In genomic region chr4:15451866-15452765, GRCh38 we compare ENCODE assay signal across 10 cellular contexts. TPM values are rescaled to one million over a fixed set of nuclear protein-coding genes. Genes with fewer than 3 reads are reported as not detected.
A peak's percentile ranks its signal among the peaks of the same experiment; 100 is the strongest.
DNase-seq lines count a peak whose midpoint lies in the region; ATAC-seq and TF ChIP-seq lines count a peak whose summit lies in the region.
"Had no signal": no experiment of that assay in that cellular context is flagged by ENCODE, and none has a peak within 500 bp of the region (broad histone marks: within the 10 kb centered on the region; RNA-seq: fewer than 3 reads in every experiment).

No MANE protein-coding gene starts in this region.

- no peak for TF ChIP-seq POLR2A in esophagus squamous epithelium (IDR thresholded peaks at IDR 0.05)

- H3K4me3 Mint-ChIP-seq in activated CD8-positive, alpha-beta memory T cell treated with anti-CD3 and anti-CD28 coated beads, Interleukin-2, amount 10 ng/mL, durations not matched to agents 7 days and 5 days = no peak overlapping the region
- H3K4me3 Mint-ChIP-seq: naive thymus-derived CD4-positive, alpha-beta T cell had no signal

- POLR2A ChIA-PET in Panc1 (lab: Charles Lee) = no interaction called here

- H3K36me3 ChIP-seq in Panc1 (ENCODE audit: control insufficient read depth, insufficient read depth, low read length) (no peaks in the 10 kb centered on the region), esophagus squamous epithelium (no peaks in the 10 kb centered on the region)

- 23 to 27% methylated on average over 4 of the region's 4 CpGs for WGBS in esophagus squamous epithelium, 2 donors

- CTCF ChIA-PET in Panc1 (lab: Charles Lee) = no interaction called here
- CTCF ChIA-PET in activated CD8-positive, alpha-beta memory T cell treated with anti-CD3 and anti-CD28 coated beads, Interleukin-2, amount 10 ng/mL, durations not matched to agents 7 days and 5 days (lab: Charles Lee) = no interaction called here

- no peaks in the 10 kb centered on the region for H3K4me1 Mint-ChIP-seq in activated CD8-positive, alpha-beta memory T cell treated with anti-CD3 and anti-CD28 coated beads, Interleukin-2, amount 10 ng/mL, durations not matched to agents 7 days and 5 days

- no peaks in the 10 kb centered on the region for H3K27me3 ChIP-seq in Panc1 (ENCODE audit: control insufficient read depth, insufficient read depth, low read length)
- H3K27me3 ChIP-seq in esophagus squamous epithelium = no peaks in the 10 kb centered on the region

- no peaks in the 10 kb centered on the region for H3K9me3 Mint-ChIP-seq in activated CD8-positive, alpha-beta memory T cell treated with anti-CD3 and anti-CD28 coated beads, Interleukin-2, amount 10 ng/mL, durations not matched to agents 7 days and 5 days (ENCODE audit: low read depth)

- intact Hi-C loops in Panc1 (cut with micrococcal nuclease; ENCODE audit: unreplicated experiment) = no loop called here
- intact Hi-C loops in esophagus squamous epithelium (cut with DNase I) = no loop called here

- no peaks in the 10 kb centered on the region for H3K9me3 ChIP-seq in Panc1 (ENCODE audit: control insufficient read depth, insufficient read depth, low read depth, low read length)
- no peaks in the 10 kb centered on the region for H3K9me3 ChIP-seq in esophagus squamous epithelium

- no peak overlapping the region for H3K27ac Mint-ChIP-seq in activated CD8-positive, alpha-beta memory T cell treated with anti-CD3 and anti-CD28 coated beads, Interleukin-2, amount 10 ng/mL, durations not matched to agents 7 days and 5 days
- H3K27ac Mint-ChIP-seq: naive thymus-derived CD4-positive, alpha-beta T cell had no signal

- ATAC-seq in Panc1 = peak; percentile 71
- ATAC-seq in omental fat pad (ENCODE audit: low FRiP score) = peak; percentile 82
- ATAC-seq in activated CD8-positive, alpha-beta memory T cell treated with anti-CD3 and anti-CD28 coated beads, Interleukin-2, amount 10 ng/mL, durations not matched to agents 7 days and 5 days = no peak

- in situ Hi-C loops in Panc1 (cut with HindIII; ENCODE audit: low pct_unique_long_range_greater_than_20kb, low sequenced_read_pairs) = no loop called here

- TF ChIP-seq CTCF in AG09319 (IDR thresholded peaks at IDR 0.05; ENCODE audit: low read depth, low read length) (no peak), Panc1 (IDR thresholded peaks at IDR 0.05) (no peak), esophagus squamous epithelium (IDR thresholded peaks at IDR 0.05) (no peak), omental fat pad (IDR thresholded peaks at IDR 0.05) (no peak)

- H3K4me1 ChIP-seq in Panc1 (ENCODE audit: control insufficient read depth, insufficient read depth, low read length) (no peaks in the 10 kb centered on the region), esophagus squamous epithelium (peaks cover 6 to 37% (median 34%) of the 10 kb centered on the region in 3 donors)

- no peaks in the 10 kb centered on the region for H3K36me3 Mint-ChIP-seq in activated CD8-positive, alpha-beta memory T cell treated with anti-CD3 and anti-CD28 coated beads, Interleukin-2, amount 10 ng/mL, durations not matched to agents 7 days and 5 days

- H3K27ac ChIP-seq in Panc1 (ENCODE audit: low read length) (no peak overlapping the region), esophagus squamous epithelium (peak overlapping the region; percentile 12 to 74 (median 52))

- BruUV-seq in Panc1 (replicated peaks; lab: Mats Ljungman, UMichigan) = no TSS peak

- H3K27me3 Mint-ChIP-seq in activated CD8-positive, alpha-beta memory T cell treated with anti-CD3 and anti-CD28 coated beads, Interleukin-2, amount 10 ng/mL, durations not matched to agents 7 days and 5 days = peaks cover 4% of the 10 kb centered on the region
- H3K27me3 Mint-ChIP-seq: naive thymus-derived CD4-positive, alpha-beta T cell had no signal

- H3K4me3 ChIP-seq in Panc1 (ENCODE audit: low read depth in 2 of 2, low read length in 2 of 2) = no peak overlapping the region
- no peak overlapping the region for H3K4me3 ChIP-seq in esophagus squamous epithelium

- DNase-seq in AG09319 (ENCODE audit: extremely low read depth, low read depth) (peak; percentile 66), Panc1 (ENCODE audit: low read depth, low spot score) (no peak), esophagus squamous epithelium (lab: John Stamatoyannopoulos, UW) (no peak), omental fat pad (ENCODE audit: low spot score) (no peak), NCI-H2196 treated with DMSO at 0.1 percent for 48 hours (lab: John Stamatoyannopoulos, UW; ENCODE audit: unreplicated experiment) (no peak), DMS53 (lab: John Stamatoyannopoulos, UW) (no peak), NAMALWA (ENCODE audit: low spot score) (no peak)
- DNase-seq in activated CD8-positive, alpha-beta memory T cell treated with anti-CD3 and anti-CD28 coated beads, Interleukin-2, amount 10 ng/mL, durations not matched to agents 7 days and 5 days = no peak
- DNase-seq: naive thymus-derived CD4-positive, alpha-beta T cell; NCI-H774 had no signal

RNA-seq across cellular contexts. Expression of gene CC2D2A, which starts 17.6 kb away (rescaled TPM):
- 3.6 TPM for total RNA-seq in Panc1 (2021; ENCODE audit: unreplicated experiment)
- 2.3 TPM for polyA plus RNA-seq in Panc1 (2012; ENCODE audit: insufficient read length)
- 1 to 10 TPM; 2.1 to 9.0 (median 6.4) TPM for total RNA-seq in esophagus squamous epithelium
- 10 to 100 TPM in 3 of 4 donors, 1 to 10 TPM in 1; 9.6 to 25.2 (median 11.9) TPM for total RNA-seq in omental fat pad
- not detected for total RNA-seq in activated CD8-positive, alpha-beta memory T cell treated with anti-CD3 and anti-CD28 coated beads, Interleukin-2, amount 10 ng/mL, durations not matched to agents 7 days and 5 days
- polyA plus RNA-seq: naive thymus-derived CD4-positive, alpha-beta T cell had no signal

RNA-seq across cellular contexts. Expression of gene C1QTNF7, which starts 24.3 kb away (rescaled TPM):
- not detected for total RNA-seq in Panc1 (2021; ENCODE audit: unreplicated experiment)
- polyA plus RNA-seq in Panc1 (2012; ENCODE audit: insufficient read length) = not detected
- 10 to 100 TPM in 1 of 4 donors, 1 to 10 TPM in 1, under 1 TPM in 2; 0.11 to 12.2 (median 1.5) TPM for total RNA-seq in esophagus squamous epithelium
- total RNA-seq in omental fat pad = 1 to 10 TPM; 2.3 to 9.7 (median 5.5) TPM
- not detected for total RNA-seq in activated CD8-positive, alpha-beta memory T cell treated with anti-CD3 and anti-CD28 coated beads, Interleukin-2, amount 10 ng/mL, durations not matched to agents 7 days and 5 days
- polyA plus RNA-seq: naive thymus-derived CD4-positive, alpha-beta T cell had no signal
